Comparison of ENCODE assay signal across 10 cellular contexts in genomic region chr5:142059304-142059940, GRCh38. TPM values are rescaled to one million over a fixed set of nuclear protein-coding genes. Genes with fewer than 3 reads are reported as not detected.
DNase-seq lines count a peak whose midpoint lies in the region; ATAC-seq and TF ChIP-seq lines count a peak whose summit lies in the region.
"Had no signal": no experiment of that assay in that cellular context is flagged by ENCODE, and none has a peak within 500 bp of the region (broad histone marks: within the 10 kb centered on the region; RNA-seq: fewer than 3 reads in every experiment).

No MANE protein-coding gene starts in this region.

- H3K27me3 Mint-ChIP-seq in CD8-positive, alpha-beta T cell (ENCODE audit: low read depth) = no peaks in the 10 kb centered on the region

- H3K9me3 Mint-ChIP-seq in CD8-positive, alpha-beta T cell = no peaks in the 10 kb centered on the region

- H3K4me1 ChIP-seq in right atrium auricular region (peaks cover 0 to 29% of the 10 kb centered on the region in 2 donors), right cardiac atrium (ENCODE audit: control insufficient read depth, insufficient read depth, low read length) (peaks cover 5% of the 10 kb centered on the region)
- peaks cover 13% of the 10 kb centered on the region for H3K4me1 ChIP-seq in CD8-positive, alpha-beta T cell (ENCODE audit: insufficient read depth, low read length)

- no peaks in the 10 kb centered on the region for H3K27me3 ChIP-seq in right atrium auricular region
- H3K27me3 ChIP-seq in right cardiac atrium (ENCODE audit: control insufficient read depth, insufficient read depth) = no peaks in the 10 kb centered on the region
- no peaks in the 10 kb centered on the region for H3K27me3 ChIP-seq in CD8-positive, alpha-beta T cell (ENCODE audit: insufficient read depth, low read length)

- peak in 1 of 2 donors; percentile 42 for TF ChIP-seq CTCF in right atrium auricular region (IDR thresholded peaks at IDR 0.05)
- TF ChIP-seq CTCF in CD8-positive, alpha-beta T cell (IDR thresholded peaks at IDR 0.05) = no peak

- H3K9me3 ChIP-seq in right atrium auricular region (no peaks in the 10 kb centered on the region), right cardiac atrium (ENCODE audit: control insufficient read depth, low read length) (no peaks in the 10 kb centered on the region)
- H3K9me3 ChIP-seq in CD8-positive, alpha-beta T cell (ENCODE audit: low read length) = no peaks in the 10 kb centered on the region

- peaks cover 14% of the 10 kb centered on the region for H3K4me1 Mint-ChIP-seq in CD8-positive, alpha-beta T cell (ENCODE audit: low read depth)

- H3K4me3 ChIP-seq in right atrium auricular region (no peak overlapping the region), right cardiac atrium (ENCODE audit: low read length) (no peak overlapping the region)
- H3K4me3 ChIP-seq in CD8-positive, alpha-beta T cell (ENCODE audit: low read depth, low read length) = no peak overlapping the region

- intact Hi-C loops in Right ventricle myocardium superior (cut with DNase I) = no loop called here
- intact Hi-C loops in right cardiac atrium (cut with DNase I) = no loop called here
- intact Hi-C loops in CD8-positive, alpha-beta T cell (cut with DNase I, micrococcal nuclease) = no loop called here

- POLR2A ChIA-PET in CD8-positive, alpha-beta T cell (lab: Charles Lee) = no interaction called here

- no peaks in the 10 kb centered on the region for H3K36me3 Mint-ChIP-seq in CD8-positive, alpha-beta T cell

- no peak overlapping the region for H3K27ac Mint-ChIP-seq in CD8-positive, alpha-beta T cell

- H3K4me3 Mint-ChIP-seq in CD8-positive, alpha-beta T cell = no peak overlapping the region

- 74% methylated on average over 1 of the region's 1 CpG for WGBS in right cardiac atrium

- H3K36me3 ChIP-seq in right atrium auricular region = no peaks in the 10 kb centered on the region
- no peaks in the 10 kb centered on the region for H3K36me3 ChIP-seq in CD8-positive, alpha-beta T cell (ENCODE audit: insufficient read depth, low read length)

- DNase-seq in Right ventricle myocardium superior (no peak), right atrium auricular region (ENCODE audit: low spot score) (no peak), amniotic epithelial cell (ENCODE audit: low read depth) (peak; percentile 39), right cardiac atrium (no peak), T-helper 2 cell (no peak), DMS153 (lab: John Stamatoyannopoulos, UW) (no peak), NCI-H2107 treated with DMSO at 0.1 percent for 48 hours (lab: John Stamatoyannopoulos, UW; ENCODE audit: unreplicated experiment) (no peak)
- DNase-seq in CD8-positive, alpha-beta T cell = no peak
- DNase-seq: activated CD8-positive, alpha-beta memory T cell treated with anti-CD3 and anti-CD28 coated beads, Interleukin-2, amount 50 U/mL, for 4 hours; NCI-H2227 treated with DMSO at 0.1 percent for 48 hours had no signal

- CTCF ChIA-PET in CD8-positive, alpha-beta T cell (lab: Charles Lee) = no interaction called here

- peak; percentile 59 for ATAC-seq in Right ventricle myocardium superior (ENCODE audit: poor library complexity)
- ATAC-seq in right cardiac atrium = peak; percentile 28 to 38
- no peak for ATAC-seq in CD8-positive, alpha-beta T cell

- no peak overlapping the region for H3K27ac ChIP-seq in right atrium auricular region
- H3K27ac ChIP-seq in right cardiac atrium (ENCODE audit: low read length) = no peak overlapping the region
- no peak overlapping the region for H3K27ac ChIP-seq in CD8-positive, alpha-beta T cell (ENCODE audit: low read depth, low read length)

RNA-seq across cellular contexts. Expression of gene GNPDA1, which starts 46.6 kb away (rescaled TPM):
- total RNA-seq in Right ventricle myocardium superior (22.7 TPM), right atrium auricular region (10 to 100 TPM; 12.4 to 16.8 TPM), right cardiac atrium (10 to 100 TPM; 16.9 to 22.5 (median 19.2) TPM)
- 12.1 TPM for polyA plus RNA-seq in right cardiac atrium
- 1 to 10 TPM; 5.2 TPM for total RNA-seq in CD8-positive, alpha-beta T cell

RNA-seq across cellular contexts. Expression of gene NDFIP1, which starts 49.2 kb away (rescaled TPM):
- total RNA-seq in Right ventricle myocardium superior (50.7 TPM), right atrium auricular region (10 to 100 TPM; 69.3 to 75.0 TPM), right cardiac atrium (10 to 100 TPM; 67.9 to 74.5 (median 68.3) TPM)
- polyA plus RNA-seq in right cardiac atrium = 51.6 TPM
- total RNA-seq in CD8-positive, alpha-beta T cell = 100 to 1,000 TPM; 156 to 167 TPM
